ENCODE assay signal across 8 cellular contexts in the genomic region with DNA sequence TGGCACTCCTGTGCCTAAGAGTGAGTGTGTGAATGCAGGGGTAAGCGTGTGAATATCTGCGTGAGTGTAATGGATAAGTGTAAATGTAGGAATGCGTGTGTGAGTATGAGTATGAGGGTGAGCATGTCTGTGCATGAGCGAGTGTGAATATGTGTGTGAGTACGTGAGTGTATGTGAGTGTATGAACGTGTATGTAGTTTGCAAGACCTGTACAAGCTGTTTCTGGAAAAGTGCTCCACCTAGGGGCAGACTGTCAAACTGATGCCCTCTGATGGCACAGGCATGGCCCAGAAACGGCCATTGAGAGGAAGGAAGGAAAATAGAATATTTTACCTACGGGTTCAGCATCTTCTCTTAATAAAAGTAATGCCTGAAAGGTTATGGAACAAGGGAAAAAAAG. TPM values are rescaled to one million over a fixed set of nuclear protein-coding genes. Genes with fewer than 3 reads are reported as not detected.
DNase-seq lines count a peak whose midpoint lies in the region; ATAC-seq and TF ChIP-seq lines count a peak whose summit lies in the region.

No MANE protein-coding gene starts in this region.

- H3K27ac ChIP-seq in GM23248 (no peak overlapping the region), smooth muscle cell (ENCODE audit: low read depth) (no peak overlapping the region)

- peak; percentile 90 for TF ChIP-seq CTCF in GM10248 (IDR thresholded peaks at IDR 0.05; ENCODE audit: control extremely low read depth, extremely low read depth, low read depth, missing control alignments)
- peak; percentile 87 for TF ChIP-seq CTCF in LNCAP (IDR thresholded peaks at IDR 0.05)
- peak; percentile 85 for TF ChIP-seq CTCF in smooth muscle cell (IDR thresholded peaks at IDR 0.05; ENCODE audit: borderline replicate concordance, insufficient read depth, poor library complexity, severe bottlenecking)

- no peak overlapping the region for H2AFZ ChIP-seq in GM23248
- H2AFZ ChIP-seq in smooth muscle cell (ENCODE audit: low read depth), result no peak overlapping the region

- H3K79me2 ChIP-seq in GM23248 (ENCODE audit: insufficient read depth) (no peaks in the 10 kb centered on the region), smooth muscle cell (ENCODE audit: low read depth) (no peaks in the 10 kb centered on the region)

- H4K20me1 ChIP-seq in GM23248 (ENCODE audit: insufficient read depth) (no peaks in the 10 kb centered on the region), smooth muscle cell (ENCODE audit: low read depth) (no peaks in the 10 kb centered on the region)

- in situ Hi-C loops in GM23248 (cut with MboI), result no loop called here

- H3K27me3 ChIP-seq in GM23248 (replicated peaks; ENCODE audit: insufficient read depth) (no peaks in the 10 kb centered on the region), smooth muscle cell (ENCODE audit: low read depth) (no peaks in the 10 kb centered on the region)

- ATAC-seq in GM19324 (IDR thresholded peaks at IDR 0.05; ENCODE audit: low FRiP score, unreplicated experiment), result no peak

- POLR2A ChIA-PET in GM10248 (lab: Yijun Ruan, JAX), result interaction anchor here (0.6 kb wide), 1 partner anchor 270 kb away, joined by 3 read pairs; no protein-coding TSS in a partner anchor

- H3K9me3 ChIP-seq in GM23248 (ENCODE audit: low read depth), result no peaks in the 10 kb centered on the region
- no peaks in the 10 kb centered on the region for H3K9me3 ChIP-seq in smooth muscle cell (replicated peaks; ENCODE audit: low read depth)

- H3K9ac ChIP-seq in GM23248, result no peak overlapping the region
- no peak overlapping the region for H3K9ac ChIP-seq in smooth muscle cell (ENCODE audit: low read depth)

- peaks cover 16% of the 10 kb centered on the region for H3F3A ChIP-seq in GM23248 (ENCODE audit: insufficient read depth)
- H3F3A ChIP-seq in smooth muscle cell (ENCODE audit: low read depth), result no peaks in the 10 kb centered on the region

- H3K4me1 ChIP-seq in GM23248 (ENCODE audit: insufficient read depth), result peaks cover 14% of the 10 kb centered on the region
- H3K4me1 ChIP-seq in smooth muscle cell (ENCODE audit: low read depth), result peaks cover 4% of the 10 kb centered on the region

- H3K9me2 ChIP-seq in GM23248 (ENCODE audit: insufficient read depth), result no peaks in the 10 kb centered on the region

- WGBS in GM23248 (ENCODE audit: low coverage in 1 of 2, low lambda C conversion rate in 2 of 2, missing lambda C conversion rate in 2 of 2), 2 experiments, result 32 to 33% methylated on average over 8 of the region's 8 CpGs
- WGBS in smooth muscle cell (ENCODE audit: low lambda C conversion rate), result 44% methylated on average over 8 of the region's 8 CpGs

- peak; percentile 43 for DNase-seq in GM10248 (ENCODE audit: extremely low spot score)
- peak; percentile 71 for DNase-seq in GM23248
- DNase-seq in T-helper 1 cell, result peak; percentile 12 to 70 (median 30)
- peak in 46 of 56 donors; percentile 9 to 89 (median 44) for DNase-seq in amygdala (lab: John Stamatoyannopoulos, UW)
- DNase-seq in hepatic stellate cell (ENCODE audit: low spot score), result peak; percentile 22
- DNase-seq in smooth muscle cell (lab: John Stamatoyannopoulos, UW; ENCODE audit: unreplicated experiment), result no peak

- no peak overlapping the region for H3K4me2 ChIP-seq in GM23248 (ENCODE audit: unreplicated experiment)
- H3K4me2 ChIP-seq in smooth muscle cell, result no peak overlapping the region

- no peak overlapping the region for H3K4me3 ChIP-seq in GM23248
- no peak overlapping the region for H3K4me3 ChIP-seq in smooth muscle cell

- CTCF ChIA-PET in GM10248 (lab: Yijun Ruan, JAX), result interaction anchor here (0.6 to 5.1 kb wide), 38 partner anchors 8 to 304 kb away, joined by 3 to 54 read pairs (median 5); no protein-coding TSS in a partner anchor

- H3K36me3 ChIP-seq in GM23248 (ENCODE audit: low read depth) (no peaks in the 10 kb centered on the region), smooth muscle cell (ENCODE audit: low read depth) (no peaks in the 10 kb centered on the region)

RNA-seq across cellular contexts. Expression of a gene that starts 24.4 kb away (rescaled TPM):
- not detected in 2 replicates for total RNA-seq in GM23248 (2014; rRNA removed; shearing (Covaris generic))
- polyA plus RNA-seq in GM23248 (2016; fragmentation: Nextera tagmentation; extraction: Ambion mirVana), result 0.06 TPM in 1 of 2 replicates, not detected in the other
- total RNA-seq in smooth muscle cell, result 20.0 and 24.3 TPM in 2 replicates
- 3.7 and 7.5 TPM in 2 replicates for polyA plus RNA-seq in smooth muscle cell

Comparison
In these comparisons a context has a peak if more than half of its experiments do, and no peak if none do; other contexts are left out.
1. RNA of a gene that starts 24.4 kb away (total RNA-seq): 20.0 to 24.3 TPM in smooth muscle cell; not detected in GM23248; every median in the first group is over 10 times any median in the second.
2. Peak in every context shown above with its lines, with median percentiles within 50 percentile points of each other: CTCF ChIP-seq.